1 cellular context compared by ENCODE assay signal in the genomic region with DNA sequence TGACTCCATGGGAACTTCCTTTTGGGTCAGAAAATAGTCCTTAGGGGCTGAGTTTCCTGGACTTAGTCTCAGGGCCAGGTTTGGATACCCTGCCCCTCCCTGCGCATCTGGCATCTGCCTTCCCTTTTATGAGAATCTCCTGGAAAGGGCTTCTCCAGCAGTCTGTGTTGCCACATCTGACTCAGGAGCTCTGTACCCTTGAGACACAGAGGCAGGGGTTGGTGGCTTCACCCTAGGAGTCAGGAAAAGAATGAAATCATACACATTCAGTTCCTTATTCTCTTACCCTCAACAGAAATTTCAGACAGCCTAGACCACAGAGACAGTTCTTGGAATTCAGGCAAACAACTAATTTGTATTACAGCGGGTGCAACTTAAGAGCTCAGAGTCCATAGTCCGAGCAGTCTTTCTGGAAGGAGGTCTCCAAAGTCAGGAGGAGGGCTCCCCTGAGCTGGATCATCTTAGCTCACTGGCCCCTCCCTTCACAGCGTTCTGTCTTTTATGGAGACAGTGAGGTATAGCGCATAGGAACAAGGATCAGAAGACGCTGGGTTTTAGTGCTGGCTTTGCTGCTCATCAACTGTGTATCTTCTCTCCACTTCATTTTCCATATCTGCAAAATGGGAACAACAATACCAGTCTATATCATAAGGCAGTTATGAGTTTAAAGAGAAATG.
TF ChIP-seq lines count a peak whose summit lies in the region.

No MANE protein-coding gene starts in this region.

TF ChIP-seq in HCT116, 20 proteins besides CTCF, POLR2A, EP300 and RAD21 (continued from another document):
- TF ChIP-seq REST (IDR thresholded peaks at IDR 0.05; ENCODE audit: low read depth) (no peak), JUND (IDR thresholded peaks at IDR 0.05) (no peak), CEBPB (IDR thresholded peaks at IDR 0.05; ENCODE audit: low read depth) (no peak)
